Comparison of ENCODE assay signal across 8 cellular contexts in genomic region chr5:38556115-38556598, GRCh38. TPM values are rescaled to one million over a fixed set of nuclear protein-coding genes. Genes with fewer than 3 reads are reported as not detected.
DNase-seq lines count a peak whose midpoint lies in the region; ATAC-seq and TF ChIP-seq lines count a peak whose summit lies in the region.

No MANE protein-coding gene starts in this region.

- peaks cover 77% of the 10 kb centered on the region for H3K27me3 Mint-ChIP-seq in stimulated activated naive CD8-positive, alpha-beta T cell treated with anti-CD3 and anti-CD28 coated beads, Interleukin-15, Interleukin-2, amounts not matched to agents 100 ng/mL and 50 ng/mL, for 24 hours

- peaks cover 14% of the 10 kb centered on the region for H3K4me1 Mint-ChIP-seq in stimulated activated naive CD8-positive, alpha-beta T cell treated with anti-CD3 and anti-CD28 coated beads, Interleukin-15, Interleukin-2, amounts not matched to agents 100 ng/mL and 50 ng/mL, for 24 hours (ENCODE audit: low read depth)

- H3K4me3 Mint-ChIP-seq in stimulated activated naive CD8-positive, alpha-beta T cell treated with anti-CD3 and anti-CD28 coated beads, Interleukin-15, Interleukin-2, amounts not matched to agents 100 ng/mL and 50 ng/mL, for 24 hours, result peak overlapping the region; percentile 81

- H3K4me1 ChIP-seq in psoas muscle, result peaks cover 42% of the 10 kb centered on the region

- no peak for ATAC-seq in stimulated activated naive CD8-positive, alpha-beta T cell treated with anti-CD3 and anti-CD28 coated beads, Interleukin-15, Interleukin-2, amounts not matched to agents 100 U/mL and 50 U/mL, for 24 hours
- peak; percentile 61 to 67 (median 62) for ATAC-seq in psoas muscle

- intact Hi-C loops in psoas muscle (cut with DNase I), result loop anchor here (5.0 to 10.0 kb wide), 4 partner anchors 36 to 249 kb away; no protein-coding TSS in a partner anchor

- 0 to 1% (median 0%) methylated on average over 30 to 67 of the region's 67 CpGs for WGBS in psoas muscle, 3 donors

- H3K27ac Mint-ChIP-seq in stimulated activated naive CD8-positive, alpha-beta T cell treated with anti-CD3 and anti-CD28 coated beads, Interleukin-15, Interleukin-2, amounts not matched to agents 100 ng/mL and 50 ng/mL, for 24 hours, result no peak overlapping the region

- DNase-seq in stimulated activated naive CD8-positive, alpha-beta T cell treated with anti-CD3 and anti-CD28 coated beads, Interleukin-15, Interleukin-2, amounts not matched to agents 100 U/mL and 50 U/mL, for 24 hours, result no peak
- DNase-seq in WERI-Rb-1, result no peak
- DNase-seq in fibroblast of villous mesenchyme (ENCODE audit: low read depth), result no peak
- DNase-seq in psoas muscle, result peak in 1 of 2 donors; percentile 68
- DNase-seq in glomerular visceral epithelial cell (ENCODE audit: extremely low spot score), result no peak
- no peak for DNase-seq in germinal center (ENCODE audit: low spot score)
- DNase-seq in NCI-H146 treated with DMSO at 0.1 percent for 48 hours (lab: John Stamatoyannopoulos, UW; ENCODE audit: unreplicated experiment), result no peak

- TF ChIP-seq CTCF in WERI-Rb-1 (IDR thresholded peaks at IDR 0.05; ENCODE audit: low read depth, low read length) (no peak), fibroblast of villous mesenchyme (IDR thresholded peaks at IDR 0.05; ENCODE audit: insufficient read depth, low read depth, low read length) (no peak), psoas muscle (IDR thresholded peaks at IDR 0.05) (no peak)

- H3K4me3 ChIP-seq in WERI-Rb-1 (ENCODE audit: low read depth, low read length) (peak overlapping the region; percentile 67), fibroblast of villous mesenchyme (ENCODE audit: low read depth, low read length) (peak overlapping the region; percentile 74), psoas muscle (peak overlapping the region; percentile 93)

- H3K9me3 Mint-ChIP-seq in stimulated activated naive CD8-positive, alpha-beta T cell treated with anti-CD3 and anti-CD28 coated beads, Interleukin-15, Interleukin-2, amounts not matched to agents 100 ng/mL and 50 ng/mL, for 24 hours, result no peaks in the 10 kb centered on the region

- H3K36me3 Mint-ChIP-seq in stimulated activated naive CD8-positive, alpha-beta T cell treated with anti-CD3 and anti-CD28 coated beads, Interleukin-15, Interleukin-2, amounts not matched to agents 100 ng/mL and 50 ng/mL, for 24 hours (ENCODE audit: low read depth), result no peaks in the 10 kb centered on the region

- H3K27me3 ChIP-seq in WERI-Rb-1 (ENCODE audit: insufficient read depth, low read depth, severe bottlenecking), result no peaks in the 10 kb centered on the region
- H3K27me3 ChIP-seq in psoas muscle (ENCODE audit: insufficient read depth in 3 of 3, low read length in 2 of 3), result no peaks in the 10 kb centered on the region

- no peaks in the 10 kb centered on the region for H3K9me3 ChIP-seq in WERI-Rb-1 (ENCODE audit: severe bottlenecking)
- H3K9me3 ChIP-seq in psoas muscle, result no peaks in the 10 kb centered on the region

- H3K36me3 ChIP-seq in WERI-Rb-1 (no peaks in the 10 kb centered on the region), psoas muscle (ENCODE audit: insufficient read depth in 1 of 2, low read depth in 1 of 2) (no peaks in the 10 kb centered on the region)

- peak overlapping the region; percentile 52 for H3K27ac ChIP-seq in WERI-Rb-1
- peak overlapping the region; percentile 92 for H3K27ac ChIP-seq in psoas muscle

RNA-seq across cellular contexts. Expression of gene LIFR, which starts 0.3 kb away (rescaled TPM):
- total RNA-seq in fibroblast of villous mesenchyme (30.3 and 40.2 TPM in 2 replicates), psoas muscle (10 to 100 TPM; 28.9 to 74.5 (median 57.1) TPM)
- polyA plus RNA-seq in psoas muscle, result 10 to 100 TPM; 10.1 to 27.4 (median 10.4) TPM
